Comparison of ENCODE assay signal across 8 cellular contexts in the genomic region with DNA sequence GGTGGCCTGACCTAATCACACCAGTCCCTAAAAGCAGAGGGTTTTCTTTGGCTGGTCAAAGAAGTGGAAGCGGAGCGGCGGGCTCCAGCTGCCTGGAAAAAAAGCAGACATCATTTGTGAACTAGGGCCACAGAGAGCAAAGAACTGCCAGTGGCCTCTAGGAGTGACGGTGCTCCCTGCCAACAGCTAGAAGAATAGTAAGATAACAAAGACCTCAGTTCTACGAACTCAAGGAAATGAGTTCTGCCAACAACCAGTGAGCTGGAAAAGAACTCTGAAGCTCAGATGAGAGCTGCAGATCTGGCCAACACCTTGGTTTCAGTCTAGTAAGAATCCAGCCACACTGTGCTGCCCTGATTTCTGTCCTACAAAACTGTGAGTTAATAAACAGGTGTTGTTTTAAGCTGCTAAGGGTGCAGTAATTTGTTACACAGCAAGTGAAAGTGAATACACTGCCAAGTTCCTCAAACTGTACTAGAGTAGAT.
DNase-seq lines count a peak whose midpoint lies in the region; ATAC-seq and TF ChIP-seq lines count a peak whose summit lies in the region.

No MANE protein-coding gene starts in this region.

- peaks cover 29% of the 10 kb centered on the region for H3K4me1 Mint-ChIP-seq in Calu3 (ENCODE audit: low read depth, unreplicated experiment)

- peak overlapping the region in 2 of 12 donors; percentile 2 to 19 for H3K4me3 ChIP-seq in heart left ventricle

- no peaks in the 10 kb centered on the region for H3K27me3 Mint-ChIP-seq in Calu3 (ENCODE audit: unreplicated experiment)

- H3K4me3 Mint-ChIP-seq in Calu3 (ENCODE audit: low read depth, unreplicated experiment) = no peak overlapping the region

- H3K27ac Mint-ChIP-seq in Calu3 (ENCODE audit: unreplicated experiment) = no peak overlapping the region

- no peaks in the 10 kb centered on the region for H3K36me3 Mint-ChIP-seq in Calu3 (ENCODE audit: insufficient read depth, unreplicated experiment)

- peak; percentile 94 for ATAC-seq in GM18511 (IDR thresholded peaks at IDR 0.05; ENCODE audit: unreplicated experiment)
- peak; percentile 92 for ATAC-seq in GM21786 (IDR thresholded peaks at IDR 0.05; ENCODE audit: unreplicated experiment)
- ATAC-seq in heart left ventricle = peak; percentile 63 to 89 (median 86)

- WGBS in heart left ventricle, 4 donors = 6 to 22% (median 12%) methylated on average over 5 of the region's 5 CpGs

- intact Hi-C loops in heart left ventricle (cut with DNase I) (loop anchor here in 3 of 10 donors (5.0 to 10.0 kb wide), 3 partner anchors 52 to 57 kb away; no protein-coding TSS in a partner anchor), Calu3 (cut with micrococcal nuclease; ENCODE audit: unreplicated experiment) (no loop called here)

- H3K4me1 ChIP-seq in heart left ventricle = peaks cover 0 to 40% (median 19%) of the 10 kb centered on the region in 12 donors

- H3K27me3 ChIP-seq in heart left ventricle = no peaks in the 10 kb centered on the region

- CTCF ChIA-PET in Calu3 (lab: Charles Lee) = no interaction called here

- DNase-seq in NCI-H69 (lab: John Stamatoyannopoulos, UW) = peak; percentile 10
- peak in 4 of 5 donors; percentile 36 to 58 (median 48) for DNase-seq in heart left ventricle
- DNase-seq in superior temporal gyrus (ENCODE audit: extremely low spot score) = peak; percentile 48
- no peak for DNase-seq in Calu3
- no peak for DNase-seq in NCI-H446 treated with DMSO at 0.1 percent for 48 hours (lab: John Stamatoyannopoulos, UW)
- DNase-seq in DMS79 treated with DMSO at 0.1 percent for 48 hours (lab: John Stamatoyannopoulos, UW) = no peak

- peak overlapping the region in 10 of 12 donors; percentile 0 to 50 (median 16) for H3K27ac ChIP-seq in heart left ventricle

- TF ChIP-seq POLR2A in heart left ventricle (IDR thresholded peaks at IDR 0.05) = no peak

- H3K9me3 Mint-ChIP-seq in Calu3 (ENCODE audit: low read depth, unreplicated experiment) = peaks cover 4% of the 10 kb centered on the region

- H3K9me3 ChIP-seq in heart left ventricle = no peaks in the 10 kb centered on the region

- no peaks in the 10 kb centered on the region for H3K36me3 ChIP-seq in heart left ventricle

- BruUV-seq in Calu3 (replicated peaks; lab: Mats Ljungman, UMichigan) = no TSS peak

- TF ChIP-seq CTCF in heart left ventricle (IDR thresholded peaks at IDR 0.05) = peak in 1 of 12 donors; percentile 19
- TF ChIP-seq CTCF in Calu3 (IDR thresholded peaks at IDR 0.05; ENCODE audit: unreplicated experiment) = no peak

Comparison
In these comparisons a context has a peak if more than half of its experiments do, and no peak if none do; other contexts are left out.
1. DNase-seq: peak in NCI-H69 (single experiment), heart left ventricle (4 of 5) and superior temporal gyrus (single experiment); none in Calu3 (single experiment), NCI-H446 treated with DMSO at 0.1 percent for 48 hours (single experiment) and DMS79 treated with DMSO at 0.1 percent for 48 hours (single experiment).
2. Peak in every context shown above with its lines, with median percentiles within 50 percentile points of each other: ATAC-seq.